Comparison of ENCODE assay signal across 11 cellular contexts in the genomic region with DNA sequence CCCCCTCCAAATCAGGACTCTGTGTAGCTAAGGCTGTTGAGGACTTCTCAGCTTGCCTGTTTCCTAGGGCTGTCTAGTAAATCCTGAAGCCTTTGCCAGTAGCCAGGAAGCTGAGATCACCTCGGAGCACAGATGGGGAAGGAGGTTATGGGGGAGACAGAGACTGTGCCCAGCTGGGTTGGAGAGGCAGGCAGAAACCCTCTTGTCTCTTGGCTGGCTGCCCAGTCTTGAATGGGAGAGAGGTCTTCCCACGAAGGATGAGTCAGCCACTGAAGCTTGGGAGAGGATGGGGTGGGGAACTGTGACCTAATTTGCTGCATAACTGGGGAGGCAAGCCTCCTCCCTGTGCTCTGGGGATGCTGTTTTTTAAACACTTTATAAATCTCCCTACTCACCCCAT.
DNase-seq lines count a peak whose midpoint lies in the region; ATAC-seq lines count a peak whose summit lies in the region.
"Had no signal": no experiment of that assay in that cellular context is flagged by ENCODE, and none has a peak within 500 bp of the region (broad histone marks: within the 10 kb centered on the region; RNA-seq: fewer than 3 reads in every experiment).

No MANE protein-coding gene starts in this region.

- DNase-seq in DMS 273 (lab: John Stamatoyannopoulos, UW; ENCODE audit: unreplicated experiment) (peak; percentile 97), NCI-H128 (lab: John Stamatoyannopoulos, UW; ENCODE audit: unreplicated experiment) (peak; percentile 84), SK-MEL-5 (ENCODE audit: low read depth, low spot score) (peak; percentile 53), kidney tubule cell (ENCODE audit: low spot score) (peak; percentile 97), foreskin melanocyte (no peak), OCI-M2 (lab: John Stamatoyannopoulos, UW; ENCODE audit: unreplicated experiment) (no peak)
- DNase-seq: H9, NCI-H774 had no signal

- ATAC-seq in GM19351 (IDR thresholded peaks at IDR 0.05; ENCODE audit: unreplicated experiment) (no peak), HG02981 (IDR thresholded peaks at IDR 0.05; ENCODE audit: unreplicated experiment) (no peak)
- ATAC-seq: stimulated activated memory B cell treated with anti-CD40 and anti-IgM and Interleukin-4, amounts not matched to agents 10 μg/mL and 1 μg/mL and 100 μg/mL, for 72 hours had no signal

- in situ Hi-C loops in SK-MEL-5 (cut with HindIII; ENCODE audit: low pct_unique_long_range_greater_than_20kb, low sequenced_read_pairs) = no loop called here

Comparison
In these comparisons a context has a peak if more than half of its experiments do, and no peak if none do; other contexts are left out.
1. DNase-seq: peak in DMS 273 (single experiment), NCI-H128 (single experiment), SK-MEL-5 (single experiment) and kidney tubule cell (single experiment); none in foreskin melanocyte (single experiment) and OCI-M2 (single experiment).